In the genomic region with DNA sequence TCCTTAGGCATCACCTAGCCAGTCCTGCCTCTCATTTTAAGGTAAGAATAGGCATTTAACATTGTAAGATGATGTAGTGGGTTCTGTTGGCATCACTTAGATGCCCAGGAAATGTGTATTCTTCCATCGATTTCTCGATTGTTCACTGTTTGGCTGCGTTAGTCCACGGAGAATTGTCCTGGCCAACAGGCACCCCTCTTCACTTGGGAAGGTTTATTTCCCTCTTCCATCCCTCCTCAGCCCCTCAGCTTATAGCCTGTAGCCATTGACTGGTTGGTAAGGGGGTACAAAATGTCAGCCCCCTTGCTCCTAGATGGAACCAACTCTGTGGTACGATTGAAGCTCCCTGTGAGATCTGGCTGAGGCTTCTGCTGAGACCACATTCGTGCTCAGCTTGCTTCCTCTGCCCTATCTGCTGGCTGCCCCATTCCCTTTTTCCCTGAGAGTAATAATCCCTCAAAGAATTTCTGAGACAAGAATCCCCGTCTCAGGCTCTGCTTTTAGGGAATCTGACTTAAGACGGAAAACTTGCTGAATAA, we compare ENCODE assay signal across 8 cellular contexts. TPM values are rescaled to one million over a fixed set of nuclear protein-coding genes. Genes with fewer than 3 reads are reported as not detected.
DNase-seq lines count a peak whose midpoint lies in the region; ATAC-seq, FAIRE-seq and TF ChIP-seq lines count a peak whose summit lies in the region.

No MANE protein-coding gene starts in this region.

- peaks cover 18% of the 10 kb centered on the region for H3K36me3 Mint-ChIP-seq in Calu3 (ENCODE audit: insufficient read depth, unreplicated experiment)

- H3K36me3 ChIP-seq in adipocyte (ENCODE audit: control insufficient read depth, insufficient read depth, low read length, severe bottlenecking) (peaks cover 5% of the 10 kb centered on the region), keratinocyte (ENCODE audit: control insufficient read depth in 2 of 2, extremely low read depth in 1 of 2, insufficient read depth in 2 of 2, low read length in 2 of 2) (peaks cover 0 to 1% of the 10 kb centered on the region in 2 experiments), testis (ENCODE audit: low read depth, missing control alignments) (no peaks in the 10 kb centered on the region)

- BruUV-seq in Calu3 (replicated peaks; lab: Mats Ljungman, UMichigan), result TSS peak; percentile 29

- no peak for TF ChIP-seq POLR2A in testis (IDR thresholded peaks at IDR 0.05)

- TF ChIP-seq CTCF in Calu3 (IDR thresholded peaks at IDR 0.05; ENCODE audit: unreplicated experiment), result no peak
- TF ChIP-seq CTCF in keratinocyte (optimal IDR thresholded peaks at IDR 0.05 in 1 of 3, IDR thresholded peaks at IDR 0.05 in 1 of 3, conservative IDR thresholded peaks at IDR 0.05 in 1 of 3; ENCODE audit: extremely low read depth in 1 of 3, insufficient read depth in 2 of 3, low read length in 3 of 3), result no peak
- no peak for TF ChIP-seq CTCF in testis (IDR thresholded peaks at IDR 0.05)

- H3K4me2 ChIP-seq in keratinocyte (ENCODE audit: control insufficient read depth, extremely low read depth, insufficient read depth, low read depth, low read length), result peak overlapping the region; percentile 78

- DNase-seq in Calu3 (peak; percentile 2), adipocyte (ENCODE audit: low read depth) (peak; percentile 14), keratinocyte (ENCODE audit: low read depth, low spot score) (no peak), testis (no peak), HuH-7.5 (ENCODE audit: low spot score) (no peak), anterior cingulate cortex (lab: John Stamatoyannopoulos, UW) (no peak)

- H3K79me2 ChIP-seq in keratinocyte (ENCODE audit: control insufficient read depth, insufficient read depth, low read length), result peaks cover 33% of the 10 kb centered on the region

- H3K9me3 Mint-ChIP-seq in Calu3 (ENCODE audit: low read depth, unreplicated experiment), result no peaks in the 10 kb centered on the region

- peak overlapping the region; percentile 96 for H3K4me3 ChIP-seq in adipocyte (ENCODE audit: low read length)
- H3K4me3 ChIP-seq in keratinocyte (ENCODE audit: control insufficient read depth in 2 of 3, extremely low read depth in 1 of 3, insufficient read depth in 2 of 3, low read depth in 1 of 3, low read length in 3 of 3), result peak overlapping the region; percentile 58 to 89 (median 84)
- peak overlapping the region; percentile 60 to 74 for H3K4me3 ChIP-seq in testis

- ATAC-seq in HG02884 (IDR thresholded peaks at IDR 0.05; ENCODE audit: unreplicated experiment) (peak; percentile 6), GM19328 (IDR thresholded peaks at IDR 0.05; ENCODE audit: unreplicated experiment) (no peak)

- CTCF ChIA-PET in Calu3 (lab: Charles Lee), result no interaction called here

- intact Hi-C loops in Calu3 (cut with micrococcal nuclease; ENCODE audit: unreplicated experiment) (loop anchor here (2.0 kb wide), 2 partner anchors 45 to 73 kb away; partner anchors contain the start of genes FKBP7, PJVK and PRKRA), testis (cut with DNase I; ENCODE audit: low total_unique reads) (no loop called here)

- 29 to 34% methylated on average over 8 of the region's 8 CpGs for WGBS in testis, 2 donors

- peak overlapping the region; percentile 94 for H3K9ac ChIP-seq in adipocyte (ENCODE audit: low read length)
- H3K9ac ChIP-seq in keratinocyte (ENCODE audit: control insufficient read depth, extremely low read depth, insufficient read depth, low read length), result peak overlapping the region; percentile 85

- no peaks in the 10 kb centered on the region for H3K9me3 ChIP-seq in adipocyte (ENCODE audit: control insufficient read depth, low read length)
- no peaks in the 10 kb centered on the region for H3K9me3 ChIP-seq in keratinocyte (ENCODE audit: control insufficient read depth, low read depth, low read length)
- no peaks in the 10 kb centered on the region for H3K9me3 ChIP-seq in testis

- dilution Hi-C loops in keratinocyte (cut with MboI; ENCODE audit: extremely low pct_ligation_motif_present, low sequenced_read_pairs), result no loop called here

- no peaks in the 10 kb centered on the region for H3K27me3 Mint-ChIP-seq in Calu3 (ENCODE audit: unreplicated experiment)

- peak overlapping the region; percentile 91 for H3K27ac Mint-ChIP-seq in Calu3 (ENCODE audit: unreplicated experiment)

- peak overlapping the region; percentile 77 for H3K27ac ChIP-seq in keratinocyte (ENCODE audit: control insufficient read depth, insufficient read depth, low read length)
- H3K27ac ChIP-seq in testis, result peak overlapping the region; percentile 66 to 69

- H3K4me3 Mint-ChIP-seq in Calu3 (ENCODE audit: low read depth, unreplicated experiment), result peak overlapping the region; percentile 92

- no peak for FAIRE-seq in keratinocyte (lab: Jason Lieb, UNC)

- H3K9me1 ChIP-seq in keratinocyte (ENCODE audit: control insufficient read depth, extremely low read depth, insufficient read depth, low read length), result no peaks in the 10 kb centered on the region

- H3K27me3 ChIP-seq in adipocyte (replicated peaks; ENCODE audit: control insufficient read depth, insufficient read depth, low read length) (no peaks in the 10 kb centered on the region), keratinocyte (ENCODE audit: control insufficient read depth, extremely low read depth, insufficient read depth, low read length) (no peaks in the 10 kb centered on the region), testis (no peaks in the 10 kb centered on the region)

- peak overlapping the region; percentile 96 for H2AFZ ChIP-seq in keratinocyte (ENCODE audit: control insufficient read depth, low read length)

- H3K4me1 Mint-ChIP-seq in Calu3 (ENCODE audit: low read depth, unreplicated experiment), result no peaks in the 10 kb centered on the region

- H4K20me1 ChIP-seq in keratinocyte (ENCODE audit: control insufficient read depth, extremely low read depth, insufficient read depth, low read length), result no peaks in the 10 kb centered on the region

- H3K4me1 ChIP-seq in adipocyte (ENCODE audit: control insufficient read depth, insufficient read depth, low read length) (peaks cover 4% of the 10 kb centered on the region), keratinocyte (ENCODE audit: control insufficient read depth, extremely low read depth, insufficient read depth, low read length) (no peaks in the 10 kb centered on the region), testis (peaks cover 9% of the 10 kb centered on the region)

RNA-seq across cellular contexts. Expression of gene PLEKHA3, which starts 43.4 kb away (rescaled TPM):
- total RNA-seq in Calu3 (2022) (33.0 and 34.9 TPM in 2 replicates), testis (10 to 100 TPM; 17.8 to 22.8 TPM)
- polyA plus RNA-seq in keratinocyte (8.9 to 15.8 TPM (median 15.6 TPM) in 3 replicates), testis (ENCODE audit: insufficient read depth, low read depth, low replicate concordance) (58.7 TPM)
- polyA plus RNA-seq in keratinocyte (2011; ENCODE audit: low read depth), result 20.4 TPM
- 9.9 and 18.0 TPM in 2 replicates for polyA plus RNA-seq in keratinocyte (2011; cell fraction: cytosol; rRNA removed)
- 5.5 and 6.4 TPM in 2 replicates for polyA plus RNA-seq in keratinocyte (2011; cell fraction: nucleus; rRNA removed)
- polyA plus RNA-seq in keratinocyte (2012; ENCODE audit: low replicate concordance), result 6.2 and 6.5 TPM in 2 replicates
- polyA minus RNA-seq in keratinocyte, result 1.8 to 4.6 TPM (median 2.2 TPM) in 3 replicates
- 2.5 TPM for polyA minus RNA-seq in keratinocyte (2011; cell fraction: cytosol; rRNA and poly(A)+ RNA removed)
- polyA minus RNA-seq in keratinocyte (2011; cell fraction: nucleus; rRNA and poly(A)+ RNA removed), result 3.2 and 5.0 TPM in 2 replicates

RNA-seq across cellular contexts. Expression of gene FKBP7, which starts 45.3 kb away (rescaled TPM):
- total RNA-seq in Calu3 (2022) (8.8 and 8.9 TPM in 2 replicates), testis (10 to 100 TPM; 10.1 to 25.6 TPM)
- polyA plus RNA-seq in keratinocyte (1.2 to 2.4 TPM (median 1.9 TPM) in 3 replicates), testis (ENCODE audit: insufficient read depth, low read depth, low replicate concordance) (27.4 TPM)
- polyA plus RNA-seq in keratinocyte (2011; ENCODE audit: low read depth), result 0.99 TPM
- polyA plus RNA-seq in keratinocyte (2011; cell fraction: cytosol; rRNA removed), result 0.85 and 0.95 TPM in 2 replicates
- 0.67 and 1.2 TPM in 2 replicates for polyA plus RNA-seq in keratinocyte (2011; cell fraction: nucleus; rRNA removed)
- polyA plus RNA-seq in keratinocyte (2012; ENCODE audit: low replicate concordance), result 0.86 and 1.5 TPM in 2 replicates
- polyA minus RNA-seq in keratinocyte, result 0.23 to 1.1 TPM in 2 of 3 replicates, not detected in the other
- not detected for polyA minus RNA-seq in keratinocyte (2011; cell fraction: cytosol; rRNA and poly(A)+ RNA removed)
- polyA minus RNA-seq in keratinocyte (2011; cell fraction: nucleus; rRNA and poly(A)+ RNA removed), result 0.42 and 1.2 TPM in 2 replicates

Comparison
In these comparisons a context has a peak if more than half of its experiments do, and no peak if none do; other contexts are left out.
1. DNase-seq: peak in Calu3 (single experiment) and adipocyte (single experiment); none in keratinocyte (single experiment), testis (single experiment), HuH-7.5 (single experiment) and anterior cingulate cortex (0 of 58).
2. Peak in every context shown above with its lines, with median percentiles within 50 percentile points of each other: H3K4me3 ChIP-seq.